In genomic region chr15:66139816-66140215, GRCh38 we compare ENCODE assay signal across 20 cellular contexts.
"Had no signal": no experiment of that assay in that cellular context is flagged by ENCODE, and none has a peak within 500 bp of the region (broad histone marks: within the 10 kb centered on the region; RNA-seq: fewer than 3 reads in every experiment).

No MANE protein-coding gene starts in this region.

- H3K9me3 Mint-ChIP-seq: activated CD4-positive, alpha-beta T cell treated with anti-CD3 and anti-CD28 coated beads, Interleukin-2, amount 10 ng/mL, durations not matched to agents 7 days and 5 days; activated CD8-positive, alpha-beta T cell treated with anti-CD3 and anti-CD28 coated beads for 36 hours; activated naive CD4-positive, alpha-beta T cell treated with anti-CD3 and anti-CD28 coated beads, Interleukin-2, amount 10 ng/mL, durations not matched to agents 7 days and 5 days; dendritic cell treated with granulocyte-macrophage colony-stimulating factor and Interleukin-4, amounts not matched to agents 40 ng/mL and 50 ng/mL, for 4 days; nephron progenitor cell; stimulated activated naive CD8-positive, alpha-beta T cell treated with anti-CD3 and anti-CD28 coated beads, Interleukin-15, Interleukin-2, amounts not matched to agents 100 ng/mL and 50 ng/mL, for 24 hours had no signal

- H3K4me3 Mint-ChIP-seq: activated CD4-positive, alpha-beta T cell treated with anti-CD3 and anti-CD28 coated beads, Interleukin-2, amount 10 ng/mL, durations not matched to agents 7 days and 5 days; activated CD8-positive, alpha-beta memory T cell treated with anti-CD3 and anti-CD28 coated beads, Interleukin-2, amount 10 ng/mL, durations not matched to agents 7 days and 5 days; activated CD8-positive, alpha-beta T cell treated with anti-CD3 and anti-CD28 coated beads for 36 hours; activated naive CD4-positive, alpha-beta T cell treated with anti-CD3 and anti-CD28 coated beads, Interleukin-2, amount 10 ng/mL, durations not matched to agents 7 days and 5 days; dendritic cell treated with granulocyte-macrophage colony-stimulating factor and Interleukin-4, amounts not matched to agents 40 ng/mL and 50 ng/mL, for 4 days; nephron progenitor cell; stimulated activated naive CD8-positive, alpha-beta T cell treated with anti-CD3 and anti-CD28 coated beads, Interleukin-15, Interleukin-2, amounts not matched to agents 100 ng/mL and 50 ng/mL, for 24 hours had no signal

- DNase-seq: activated CD4-positive, alpha-beta T cell treated with anti-CD3 and anti-CD28 coated beads, Interleukin-2, amount 10 ng/mL, durations not matched to agents 7 days and 5 days; activated CD4-positive, CD25-positive, alpha-beta regulatory T cell treated with anti-CD3 and anti-CD28 coated beads, Interleukin-2, amount 50 U/mL, for 72 hours; activated CD8-positive, alpha-beta memory T cell treated with anti-CD3 and anti-CD28 coated beads, Interleukin-2, amount 10 ng/mL, durations not matched to agents 7 days and 5 days; activated CD8-positive, alpha-beta T cell treated with anti-CD3 and anti-CD28 coated beads for 36 hours; activated effector memory CD4-positive, alpha-beta T cell treated with anti-CD3 and anti-CD28 coated beads, Interleukin-2, amount 50 U/mL, for 16 hours; activated naive CD4-positive, alpha-beta T cell treated with anti-CD3 and anti-CD28 coated beads, Interleukin-2, amount 10 ng/mL, durations not matched to agents 7 days and 5 days; activated T-cell treated with anti-CD3 and anti-CD28 coated beads for 4 hours; amygdala; effector CD4-positive, alpha-beta T cell; left colon; mesenchymal stem cell; mucosa of descending colon; nephron progenitor cell; right lobe of liver; stimulated activated CD4-positive, alpha-beta T cell treated with anti-CD3 and anti-CD28 coated beads, Interleukin-1b, Interleukin-23, amount 100 ng/mL, for 48 hours; thyroid gland had no signal

- H3K27ac Mint-ChIP-seq: activated CD4-positive, alpha-beta T cell treated with anti-CD3 and anti-CD28 coated beads, Interleukin-2, amount 10 ng/mL, durations not matched to agents 7 days and 5 days; activated CD8-positive, alpha-beta memory T cell treated with anti-CD3 and anti-CD28 coated beads, Interleukin-2, amount 10 ng/mL, durations not matched to agents 7 days and 5 days; activated CD8-positive, alpha-beta T cell treated with anti-CD3 and anti-CD28 coated beads for 36 hours; activated naive CD4-positive, alpha-beta T cell treated with anti-CD3 and anti-CD28 coated beads, Interleukin-2, amount 10 ng/mL, durations not matched to agents 7 days and 5 days; dendritic cell treated with granulocyte-macrophage colony-stimulating factor and Interleukin-4, amounts not matched to agents 40 ng/mL and 50 ng/mL, for 4 days; nephron progenitor cell; stimulated activated naive CD8-positive, alpha-beta T cell treated with anti-CD3 and anti-CD28 coated beads, Interleukin-15, Interleukin-2, amounts not matched to agents 100 ng/mL and 50 ng/mL, for 24 hours had no signal

- H3K27me3 Mint-ChIP-seq: activated CD4-positive, alpha-beta T cell treated with anti-CD3 and anti-CD28 coated beads, Interleukin-2, amount 10 ng/mL, durations not matched to agents 7 days and 5 days; activated CD8-positive, alpha-beta memory T cell treated with anti-CD3 and anti-CD28 coated beads, Interleukin-2, amount 10 ng/mL, durations not matched to agents 7 days and 5 days; activated CD8-positive, alpha-beta T cell treated with anti-CD3 and anti-CD28 coated beads for 36 hours; dendritic cell treated with granulocyte-macrophage colony-stimulating factor and Interleukin-4, amounts not matched to agents 40 ng/mL and 50 ng/mL, for 4 days; stimulated activated naive CD8-positive, alpha-beta T cell treated with anti-CD3 and anti-CD28 coated beads, Interleukin-15, Interleukin-2, amounts not matched to agents 100 ng/mL and 50 ng/mL, for 24 hours had no signal

- FAIRE-seq: endometrium, keratinocyte had no signal

- H3K36me3 Mint-ChIP-seq: activated CD8-positive, alpha-beta memory T cell treated with anti-CD3 and anti-CD28 coated beads, Interleukin-2, amount 10 ng/mL, durations not matched to agents 7 days and 5 days; activated naive CD4-positive, alpha-beta T cell treated with anti-CD3 and anti-CD28 coated beads, Interleukin-2, amount 10 ng/mL, durations not matched to agents 7 days and 5 days had no signal
